Comparison of ENCODE assay signal across 8 cellular contexts in the genomic region with DNA sequence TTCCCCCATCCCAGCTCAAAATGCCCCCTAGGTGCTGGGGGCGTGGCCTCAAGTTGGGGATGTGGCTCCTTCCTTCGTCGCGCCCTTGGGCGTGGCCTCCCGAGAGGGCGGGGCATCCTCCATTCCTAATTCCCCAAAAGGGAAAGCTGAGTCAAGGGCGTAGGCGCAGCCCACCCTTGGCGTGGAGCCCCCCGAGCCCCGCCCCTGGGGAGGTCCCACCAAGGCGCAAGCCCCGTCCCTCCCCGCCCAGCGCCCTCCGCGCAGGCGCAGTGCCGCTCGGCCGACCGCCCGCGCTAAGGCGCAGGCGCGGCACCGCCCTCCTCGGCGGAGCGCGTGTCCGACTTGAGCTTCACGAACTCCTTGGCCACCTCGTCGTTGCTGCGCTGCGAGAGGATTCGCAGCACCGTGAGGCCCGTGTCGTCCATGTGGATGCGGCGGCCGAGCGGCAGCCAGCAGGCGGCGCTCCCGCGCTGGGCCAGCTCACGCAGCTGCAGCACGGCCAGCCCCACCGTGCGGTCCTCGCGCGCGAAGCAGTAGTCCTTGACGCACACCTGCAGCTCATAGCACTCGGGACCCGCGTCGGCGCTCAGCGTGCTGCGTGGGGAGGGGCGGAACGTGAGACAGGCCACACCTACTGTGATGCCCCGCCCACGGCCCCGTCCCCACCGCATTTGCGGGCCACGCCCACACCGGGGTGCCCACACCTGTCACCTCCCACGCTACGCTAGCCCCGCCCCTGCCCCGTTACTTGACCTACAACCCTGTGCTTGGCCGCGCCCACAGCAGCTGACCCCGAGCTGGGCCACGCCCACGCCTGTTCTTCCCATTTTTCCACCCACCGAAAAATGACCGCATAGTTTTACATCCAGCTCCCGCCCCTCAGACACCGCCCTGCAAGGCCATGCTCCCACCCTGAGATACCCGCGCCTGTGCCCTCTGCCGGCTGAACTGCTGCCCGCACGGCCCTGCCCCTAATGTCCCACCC. TPM values are rescaled to one million over a fixed set of nuclear protein-coding genes. Genes with fewer than 3 reads are reported as not detected.
DNase-seq lines count a peak whose midpoint lies in the region; ATAC-seq and TF ChIP-seq lines count a peak whose summit lies in the region.

No MANE protein-coding gene starts in this region.

- peak overlapping the region; percentile 69 for H3K4me3 ChIP-seq in coronary artery
- peak overlapping the region in 2 of 3 donors; percentile 31 to 46 for H3K4me3 ChIP-seq in liver (ENCODE audit: low read depth in 1 of 3, low read length in 3 of 3)

- peaks cover 5 to 10% (median 8%) of the 10 kb centered on the region in 4 donors for H3K4me1 ChIP-seq in liver (ENCODE audit: control insufficient read depth in 4 of 4, insufficient read depth in 4 of 4, low read length in 3 of 4)

- CTCF ChIA-PET in activated CD4-positive, alpha-beta T cell treated with anti-CD3 and anti-CD28 coated beads for 36 hours (lab: Charles Lee): interaction anchor here (0.6 to 2.1 kb wide), 13 partner anchors 11 to 325 kb away, joined by 3 to 10 read pairs (median 3); a partner anchor contains a TSS

- TF ChIP-seq RAD21 in liver (IDR thresholded peaks at IDR 0.05): peak in 1 of 2 donors; percentile 52

- H3K9ac ChIP-seq in liver (ENCODE audit: low read depth in 1 of 2, low read length in 2 of 2): no peak overlapping the region

- H3K4me3 Mint-ChIP-seq in activated CD4-positive, alpha-beta T cell treated with anti-CD3 and anti-CD28 coated beads for 36 hours: peak overlapping the region; percentile 65

- peaks cover 0 to 3% (median 0%) of the 10 kb centered on the region in 4 donors for H3K27me3 ChIP-seq in liver (ENCODE audit: control insufficient read depth in 4 of 4, insufficient read depth in 4 of 4, low read length in 3 of 4)

- 8% methylated on average over 94 of the region's 94 CpGs for WGBS in liver

- H3K27ac ChIP-seq in coronary artery (peak overlapping the region in 1 of 2 donors; percentile 79), liver (ENCODE audit: low read depth in 1 of 2, low read length in 2 of 2) (peak overlapping the region in 1 of 2 donors; percentile 35)

- ATAC-seq in HG02759 (IDR thresholded peaks at IDR 0.05; ENCODE audit: unreplicated experiment): peak; percentile 74
- peak; percentile 89 for ATAC-seq in activated CD4-positive, alpha-beta T cell treated with anti-CD3 and anti-CD28 coated beads for 36 hours

- TF ChIP-seq CTCF in GM12872 (IDR thresholded peaks at IDR 0.05; ENCODE audit: insufficient read depth, low read depth, low read length) (peak; percentile 84), coronary artery (IDR thresholded peaks at IDR 0.05) (peak; percentile 68), liver (IDR thresholded peaks at IDR 0.05; ENCODE audit: low read depth, low read length, missing input control) (peak; percentile 38)

- no peak overlapping the region for H3K27ac Mint-ChIP-seq in activated CD4-positive, alpha-beta T cell treated with anti-CD3 and anti-CD28 coated beads for 36 hours

- H3K36me3 Mint-ChIP-seq in activated CD4-positive, alpha-beta T cell treated with anti-CD3 and anti-CD28 coated beads for 36 hours (ENCODE audit: low read depth): no peaks in the 10 kb centered on the region

- DNase-seq in NCI-H1436 treated with DMSO at 0.1 percent for 48 hours (lab: John Stamatoyannopoulos, UW) (peak; percentile 50), coronary artery (ENCODE audit: low spot score) (no peak), amniotic stem cell (lab: John Stamatoyannopoulos, UW) (no peak)
- DNase-seq in activated CD4-positive, alpha-beta T cell treated with anti-CD3 and anti-CD28 coated beads for 36 hours: peak; percentile 90
- peak; percentile 78 to 86 for DNase-seq in stimulated activated CD4-positive, alpha-beta T cell treated with anti-CD3 and anti-CD28 coated beads, Interleukin-4, amount 100 ng/mL, for 4 hours

- peaks cover 0 to 1% (median 0%) of the 10 kb centered on the region in 4 donors for H3K9me3 ChIP-seq in liver (ENCODE audit: control insufficient read depth in 4 of 4, low read length in 3 of 4)

- POLR2A ChIA-PET in activated CD4-positive, alpha-beta T cell treated with anti-CD3 and anti-CD28 coated beads for 36 hours (lab: Charles Lee): no interaction called here

- intact Hi-C loops in activated CD4-positive, alpha-beta T cell treated with anti-CD3 and anti-CD28 coated beads for 36 hours (cut with DNase I, micrococcal nuclease): loop anchor here in 1 of 2 experiments (1.0 to 5.0 kb wide), 5 partner anchors 51 to 253 kb away; a partner anchor contains a TSS

- H3K27me3 Mint-ChIP-seq in activated CD4-positive, alpha-beta T cell treated with anti-CD3 and anti-CD28 coated beads for 36 hours: peaks cover 29% of the 10 kb centered on the region

- no peaks in the 10 kb centered on the region for H3K9me3 Mint-ChIP-seq in activated CD4-positive, alpha-beta T cell treated with anti-CD3 and anti-CD28 coated beads for 36 hours (ENCODE audit: low read depth)

- peaks cover 8% of the 10 kb centered on the region for H3K4me1 Mint-ChIP-seq in activated CD4-positive, alpha-beta T cell treated with anti-CD3 and anti-CD28 coated beads for 36 hours

- H3K36me3 ChIP-seq in liver (ENCODE audit: control insufficient read depth in 4 of 4, insufficient read depth in 3 of 4, low read depth in 1 of 4, low read length in 3 of 4): no peaks in the 10 kb centered on the region

TF ChIP-seq in liver, 16 proteins besides CTCF, POLR2A, EP300 and RAD21:
- TF ChIP-seq FOXA2 (IDR thresholded peaks at IDR 0.05) (no peak), NR2F2 (IDR thresholded peaks at IDR 0.05) (no peak), SP1 (IDR thresholded peaks at IDR 0.05) (no peak), YY1 (IDR thresholded peaks at IDR 0.05) (no peak), JUND (IDR thresholded peaks at IDR 0.05) (no peak), HNF4A (conservative IDR thresholded peaks at IDR 0.05) (no peak), TAF1 (conservative IDR thresholded peaks at IDR 0.05) (no peak)
- TF ChIP-seq, protein P1, sequence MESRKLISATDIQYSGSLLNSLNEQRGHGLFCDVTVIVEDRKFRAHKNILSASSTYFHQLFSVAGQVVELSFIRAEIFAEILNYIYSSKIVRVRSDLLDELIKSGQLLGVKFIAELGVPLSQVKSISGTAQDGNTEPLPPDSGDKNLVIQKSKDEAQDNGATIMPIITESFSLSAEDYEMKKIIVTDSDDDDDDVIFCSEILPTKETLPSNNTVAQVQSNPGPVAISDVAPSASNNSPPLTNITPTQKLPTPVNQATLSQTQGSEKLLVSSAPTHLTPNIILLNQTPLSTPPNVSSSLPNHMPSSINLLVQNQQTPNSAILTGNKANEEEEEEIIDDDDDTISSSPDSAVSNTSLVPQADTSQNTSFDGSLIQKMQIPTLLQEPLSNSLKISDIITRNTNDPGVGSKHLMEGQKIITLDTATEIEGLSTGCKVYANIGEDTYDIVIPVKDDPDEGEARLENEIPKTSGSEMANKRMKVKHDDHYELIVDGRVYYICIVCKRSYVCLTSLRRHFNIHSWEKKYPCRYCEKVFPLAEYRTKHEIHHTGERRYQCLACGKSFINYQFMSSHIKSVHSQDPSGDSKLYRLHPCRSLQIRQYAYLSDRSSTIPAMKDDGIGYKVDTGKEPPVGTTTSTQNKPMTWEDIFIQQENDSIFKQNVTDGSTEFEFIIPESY (IDR thresholded peaks at IDR 0.05): no peak

RNA-seq across cellular contexts. Expression of a gene that starts 50.6 kb away (rescaled TPM):
- total RNA-seq in activated CD4-positive, alpha-beta T cell treated with anti-CD3 and anti-CD28 coated beads for 36 hours: 10 to 100 TPM; 51.2 to 64.3 TPM
- total RNA-seq in liver: 10 to 100 TPM; 22.4 to 32.2 TPM
- polyA plus RNA-seq in liver: 10 to 100 TPM; 14.4 to 22.5 TPM

Comparison
In these comparisons a context has a peak if more than half of its experiments do, and no peak if none do; other contexts are left out.
1. DNase-seq: peak in NCI-H1436 treated with DMSO at 0.1 percent for 48 hours (single experiment), activated CD4-positive, alpha-beta T cell treated with anti-CD3 and anti-CD28 coated beads for 36 hours (single experiment) and stimulated activated CD4-positive, alpha-beta T cell treated with anti-CD3 and anti-CD28 coated beads, Interleukin-4, amount 100 ng/mL, for 4 hours (2 of 2); none in coronary artery (single experiment) and amniotic stem cell (single experiment).
2. Peak in every context shown above with its lines, with median percentiles within 50 percentile points of each other: CTCF ChIP-seq.